ENCODE assay signal across 8 cellular contexts in the genomic region with DNA sequence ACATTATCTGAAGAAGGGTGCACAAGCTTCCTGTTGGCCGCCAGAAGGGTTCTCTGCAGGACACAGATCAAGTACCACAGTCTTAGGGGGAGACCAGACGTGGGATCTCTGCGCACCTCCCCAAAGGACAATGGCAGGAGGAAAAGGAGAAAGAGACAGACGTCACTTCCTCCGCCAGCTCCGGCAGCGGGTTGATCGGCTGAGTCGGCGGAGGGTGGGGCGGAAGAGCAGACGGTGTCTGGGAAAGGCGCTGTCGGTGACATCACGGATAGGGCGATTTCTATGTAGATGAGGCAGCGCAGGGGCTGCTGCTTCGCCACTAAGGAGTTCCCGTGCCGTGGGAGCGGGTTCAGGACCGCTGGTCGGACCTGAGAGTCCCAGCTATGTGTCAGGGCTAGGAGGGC. TPM values are rescaled to one million over a fixed set of nuclear protein-coding genes. Genes with fewer than 3 reads are reported as not detected.
DNase-seq lines count a peak whose midpoint lies in the region; ATAC-seq and TF ChIP-seq lines count a peak whose summit lies in the region.
"Not testable (repeated sequence)": the region's sequence is repeated elsewhere in the genome, so short reads cannot be mapped to it uniquely, and the experiment has no call there.

No MANE protein-coding gene starts in this region.

- DNase-seq in Ammon's horn (ENCODE audit: low spot score) (peak; percentile 73), HS-5 (ENCODE audit: low read depth) (peak; percentile 25), NOMO-1 treated with dmso at 0.1 percent for 144 hours (lab: John Stamatoyannopoulos, UW; ENCODE audit: unreplicated experiment) (peak; percentile 29), lower leg skin (ENCODE audit: low spot score in 2 of 2) (peak; percentile 76 to 95)
- peak; percentile 79 for DNase-seq in activated CD8-positive, alpha-beta memory T cell treated with anti-CD3 and anti-CD28 coated beads for 24 hours
- DNase-seq in stimulated activated CD4-positive, alpha-beta T cell treated with anti-CD3 and anti-CD28 coated beads, Interleukin-1b, Interleukin-23, amount 100 ng/mL, for 24 hours (ENCODE audit: low read depth in 4 of 4, low spot score in 1 of 4), result peak; percentile 32 to 67 (median 48)

- not testable (repeated sequence) for H3K36me3 Mint-ChIP-seq in dendritic cell treated with granulocyte-macrophage colony-stimulating factor and Interleukin-4, amounts not matched to agents 40 ng/mL and 50 ng/mL, for 4 days (ENCODE audit: low read depth)

- H3K27me3 Mint-ChIP-seq in dendritic cell treated with granulocyte-macrophage colony-stimulating factor and Interleukin-4, amounts not matched to agents 40 ng/mL and 50 ng/mL, for 4 days, result not testable (repeated sequence)

- peak overlapping the region; percentile 89 for H3K4me3 Mint-ChIP-seq in dendritic cell treated with granulocyte-macrophage colony-stimulating factor and Interleukin-4, amounts not matched to agents 40 ng/mL and 50 ng/mL, for 4 days

- H3K4me3 ChIP-seq in lower leg skin (ENCODE audit: low read depth, poor library complexity, severe bottlenecking), result not testable (repeated sequence)

- peaks cover 14% of the 10 kb centered on the region for H3K4me1 Mint-ChIP-seq in dendritic cell treated with granulocyte-macrophage colony-stimulating factor and Interleukin-4, amounts not matched to agents 40 ng/mL and 50 ng/mL, for 4 days (ENCODE audit: low read depth)

- TF ChIP-seq POLR2A in lower leg skin (IDR thresholded peaks at IDR 0.05), result not testable (repeated sequence)

- intact Hi-C loops in dendritic cell treated with granulocyte-macrophage colony-stimulating factor and Interleukin-4, amounts not matched to agents 40 ng/mL and 50 ng/mL, for 4 days (cut with micrococcal nuclease); lower leg skin (cut with DNase I; ENCODE audit: low total_unique reads): not testable (repeated sequence)

- TF ChIP-seq CTCF in lower leg skin (IDR thresholded peaks at IDR 0.05), result not testable (repeated sequence)

- H3K9me3 Mint-ChIP-seq in dendritic cell treated with granulocyte-macrophage colony-stimulating factor and Interleukin-4, amounts not matched to agents 40 ng/mL and 50 ng/mL, for 4 days, result not testable (repeated sequence)

- peak; percentile 59 for ATAC-seq in GM21390 (IDR thresholded peaks at IDR 0.05; ENCODE audit: unreplicated experiment)

- H3K27ac Mint-ChIP-seq in dendritic cell treated with granulocyte-macrophage colony-stimulating factor and Interleukin-4, amounts not matched to agents 40 ng/mL and 50 ng/mL, for 4 days, result peak overlapping the region; percentile 94

- 1 to 4% methylated on average over 16 to 20 of the region's 23 CpGs for WGBS in lower leg skin, 2 donors

RNA-seq across cellular contexts. Expression of gene PPIAL4E, which starts 38.6 kb away (rescaled TPM):
- not detected for total RNA-seq in lower leg skin

RNA-seq across cellular contexts. Expression of gene NBPF15, which starts 49.4 kb away (rescaled TPM):
- 10 to 100 TPM in 1 of 4 donors, 1 to 10 TPM in 3; 8.4 to 11.6 (median 9.4) TPM for total RNA-seq in lower leg skin

Comparison
In these comparisons a context has a peak if more than half of its experiments do, and no peak if none do; other contexts are left out.
1. DNase-seq: peak in every context shown above with its lines; median percentile 86 in lower leg skin; 79 in activated CD8-positive, alpha-beta memory T cell treated with anti-CD3 and anti-CD28 coated beads for 24 hours; 73 in Ammon's horn; 48 in stimulated activated CD4-positive, alpha-beta T cell treated with anti-CD3 and anti-CD28 coated beads, Interleukin-1b, Interleukin-23, amount 100 ng/mL, for 24 hours; 29 in NOMO-1 treated with dmso at 0.1 percent for 144 hours; 25 in HS-5.